Comparison of ENCODE assay signal across 2 cellular contexts in genomic region chr6:149927025-149927424, GRCh38. TPM values are rescaled to one million over a fixed set of nuclear protein-coding genes. Genes with fewer than 3 reads are reported as not detected.
"Had no signal": no experiment of that assay in that cellular context is flagged by ENCODE, and none has a peak within 500 bp of the region (broad histone marks: within the 10 kb centered on the region; RNA-seq: fewer than 3 reads in every experiment).

No MANE protein-coding gene starts in this region.

RNA-seq across cellular contexts. Expression of gene RAET1G, which starts 4.1 kb away (rescaled TPM):
- total RNA-seq: G401, GM12878 had no signal
- polyA plus RNA-seq: GM12878 had no signal

RNA-seq across cellular contexts. Expression of gene RAET1E, which starts 29.1 kb away (rescaled TPM):
- total RNA-seq: G401, GM12878 had no signal
- polyA plus RNA-seq: GM12878 had no signal

RNA-seq across cellular contexts. Expression of gene ULBP1, which starts 36.7 kb away (rescaled TPM):
- total RNA-seq: G401, GM12878 had no signal
